ENCODE assay signal across 8 cellular contexts in genomic region chr11:77091146-77091940, GRCh38. TPM values are rescaled to one million over a fixed set of nuclear protein-coding genes. Genes with fewer than 3 reads are reported as not detected.
DNase-seq lines count a peak whose midpoint lies in the region; ATAC-seq and TF ChIP-seq lines count a peak whose summit lies in the region.

No MANE protein-coding gene starts in this region.

- H3K36me3 Mint-ChIP-seq in central memory CD8-positive, alpha-beta T cell (ENCODE audit: insufficient read depth): peaks cover 3% of the 10 kb centered on the region

- POLR2A ChIA-PET in AG04449 (lab: Yijun Ruan, JAX): interaction anchor here (0.9 kb wide), 1 partner anchor 25 kb away, joined by 3 read pairs; the partner anchor contains the start of gene CAPN5

- no peaks in the 10 kb centered on the region for H3K27me3 Mint-ChIP-seq in central memory CD8-positive, alpha-beta T cell

- CTCF ChIA-PET in AG04449 (lab: Yijun Ruan, JAX): interaction anchor here (0.6 to 11.9 kb wide), 33 partner anchors 11 to 528 kb away, joined by 3 to 320 read pairs (median 8); partner anchors contain the start of genes CAPN5, MYO7A and OMP

- H3K4me3 ChIP-seq in AG04449 (ENCODE audit: low read depth, low read length): no peak overlapping the region

- H3K9me3 Mint-ChIP-seq in central memory CD8-positive, alpha-beta T cell: no peaks in the 10 kb centered on the region

- no peak for DNase-seq in AG04449 (ENCODE audit: low read depth, low spot score)
- DNase-seq in NCI-H345 treated with DMSO at 0.1 percent for 48 hours (lab: John Stamatoyannopoulos, UW; ENCODE audit: unreplicated experiment): peak; percentile 47
- peak; percentile 64 to 74 for DNase-seq in activated CD4-positive, alpha-beta T cell treated with anti-CD3 and anti-CD28 coated beads for 24 hours (ENCODE audit: low read depth in 2 of 2)
- DNase-seq in central memory CD8-positive, alpha-beta T cell (ENCODE audit: low spot score in 2 of 2): peak; percentile 60 to 70
- DNase-seq in left colon: peak; percentile 78 to 92
- DNase-seq in stimulated activated CD4-positive, alpha-beta T cell treated with anti-CD3 and anti-CD28 coated beads, Interleukin-4, amount 100 ng/mL, for 24 hours: peak; percentile 79

- ATAC-seq in GM18520 (IDR thresholded peaks at IDR 0.05; ENCODE audit: unreplicated experiment): peak; percentile 60
- ATAC-seq in HG03108 (IDR thresholded peaks at IDR 0.05; ENCODE audit: unreplicated experiment): peak; percentile 73
- ATAC-seq in central memory CD8-positive, alpha-beta T cell (replicated peaks; ENCODE audit: extremely low read depth, poor library complexity, severe bottlenecking): peak; percentile 86
- ATAC-seq in left colon: peak; percentile 34

- no peak overlapping the region for H3K27ac Mint-ChIP-seq in central memory CD8-positive, alpha-beta T cell (ENCODE audit: low read depth)

- no peaks in the 10 kb centered on the region for H3K4me1 Mint-ChIP-seq in central memory CD8-positive, alpha-beta T cell

- peak; percentile 97 for TF ChIP-seq CTCF in AG04449 (IDR thresholded peaks at IDR 0.05; ENCODE audit: insufficient read depth, low read length, missing control alignments)

- H3K4me3 Mint-ChIP-seq in central memory CD8-positive, alpha-beta T cell: no peak overlapping the region

- intact Hi-C loops in left colon (cut with DNase I, micrococcal nuclease): loop anchor here in 1 of 2 donors (10.0 kb wide), 1 partner anchor 47 kb away; no protein-coding TSS in a partner anchor

RNA-seq across cellular contexts. Expression of gene OMP, which starts 11.3 kb away (rescaled TPM):
- total RNA-seq in left colon: 10 to 100 TPM in 1 of 2 donors, 1 to 10 TPM in 1; 7.1 to 11.9 TPM

RNA-seq across cellular contexts. Expression of gene CAPN5, which starts 24.6 kb away (rescaled TPM):
- 100 to 1,000 TPM; 219 to 339 TPM for total RNA-seq in left colon

RNA-seq across cellular contexts. Expression of gene MYO7A, which starts 36.7 kb away (rescaled TPM):
- total RNA-seq in left colon: 1 to 10 TPM; 4.8 to 5.8 TPM

RNA-seq across cellular contexts. Expression of gene B3GNT6, which starts 57.1 kb away (rescaled TPM):
- 100 to 1,000 TPM; 107 to 134 TPM for total RNA-seq in left colon

Comparison
In these comparisons a context has a peak if more than half of its experiments do, and no peak if none do; other contexts are left out.
1. ATAC-seq: peak in every context shown above with its lines; median percentile 86 in central memory CD8-positive, alpha-beta T cell; 73 in HG03108; 60 in GM18520; 34 in left colon.